8 cellular contexts compared by ENCODE assay signal in genomic region chr20:17895641-17896246, GRCh38.
DNase-seq lines count a peak whose midpoint lies in the region; ATAC-seq and TF ChIP-seq lines count a peak whose summit lies in the region.

No MANE protein-coding gene starts in this region.

- H3K9me3 ChIP-seq in naive thymus-derived CD4-positive, alpha-beta T cell (ENCODE audit: control insufficient read depth in 2 of 3, low read length in 3 of 3), result no peaks in the 10 kb centered on the region
- H3K9me3 ChIP-seq in stomach smooth muscle (ENCODE audit: control insufficient read depth in 2 of 2, low read length in 2 of 2), result no peaks in the 10 kb centered on the region

- H3K9me3 Mint-ChIP-seq in WTC11, result peaks cover 14% of the 10 kb centered on the region
- H3K9me3 Mint-ChIP-seq in effector memory CD8-positive, alpha-beta T cell, result no peaks in the 10 kb centered on the region
- no peaks in the 10 kb centered on the region for H3K9me3 Mint-ChIP-seq in naive thymus-derived CD4-positive, alpha-beta T cell

- CTCF ChIA-PET in WTC11 (lab: Charles Lee), result interaction anchor here (0.8 to 2.7 kb wide), 16 partner anchors 11 to 440 kb away, joined by 3 to 27 read pairs (median 4); partner anchors contain the start of gene RRBP1
- CTCF ChIA-PET in naive thymus-derived CD4-positive, alpha-beta T cell (lab: Charles Lee), result interaction anchor here (0.7 kb wide), 1 partner anchor 210 kb away, joined by 3 read pairs; no protein-coding TSS in a partner anchor

- no peak overlapping the region for H3K27ac ChIP-seq in naive thymus-derived CD4-positive, alpha-beta T cell (ENCODE audit: low read depth, low read length)
- peak overlapping the region; percentile 49 for H3K27ac ChIP-seq in stomach smooth muscle (ENCODE audit: low read length)

- ATAC-seq in WTC11, result peak; percentile 62
- peak; percentile 62 for ATAC-seq in effector memory CD8-positive, alpha-beta T cell (replicated peaks)
- ATAC-seq in naive thymus-derived CD4-positive, alpha-beta T cell, result peak; percentile 67

- H3K36me3 Mint-ChIP-seq in WTC11, result no peaks in the 10 kb centered on the region
- no peaks in the 10 kb centered on the region for H3K36me3 Mint-ChIP-seq in effector memory CD8-positive, alpha-beta T cell (ENCODE audit: insufficient read depth)
- H3K36me3 Mint-ChIP-seq in naive thymus-derived CD4-positive, alpha-beta T cell, result no peaks in the 10 kb centered on the region

- DNase-seq in activated effector memory CD4-positive, alpha-beta T cell treated with anti-CD3 and anti-CD28 coated beads, Interleukin-2, amount 50 U/mL, for 16 hours, result peak; percentile 75
- DNase-seq in activated effector memory CD4-positive, alpha-beta T cell treated with Interleukin-2 at 50 U/mL for 16 hours, result no peak
- DNase-seq in WTC11 (ENCODE audit: low spot score), result no peak
- no peak for DNase-seq in effector memory CD8-positive, alpha-beta T cell
- peak in 2 of 9 donors; percentile 8 to 84 for DNase-seq in naive thymus-derived CD4-positive, alpha-beta T cell
- no peak for DNase-seq in NCI-H187 (lab: John Stamatoyannopoulos, UW)
- no peak for DNase-seq in HuH-7 (ENCODE audit: low spot score)

- H3K4me3 ChIP-seq in naive thymus-derived CD4-positive, alpha-beta T cell (ENCODE audit: low read length), result no peak overlapping the region
- peak overlapping the region; percentile 68 to 76 for H3K4me3 ChIP-seq in stomach smooth muscle (ENCODE audit: low read length in 2 of 2)

- H3K27me3 ChIP-seq in naive thymus-derived CD4-positive, alpha-beta T cell (ENCODE audit: control insufficient read depth in 2 of 2, insufficient read depth in 2 of 2, low read length in 2 of 2), result no peaks in the 10 kb centered on the region
- H3K27me3 ChIP-seq in stomach smooth muscle (ENCODE audit: control insufficient read depth in 1 of 2, insufficient read depth in 2 of 2, low read length in 2 of 2), result no peaks in the 10 kb centered on the region

- H3K27ac Mint-ChIP-seq in WTC11, result peak overlapping the region; percentile 89
- H3K27ac Mint-ChIP-seq in effector memory CD8-positive, alpha-beta T cell, result no peak overlapping the region
- peak overlapping the region in 3 of 9 donors; percentile 6 to 65 (median 10) for H3K27ac Mint-ChIP-seq in naive thymus-derived CD4-positive, alpha-beta T cell

- no peaks in the 10 kb centered on the region for H3K36me3 ChIP-seq in naive thymus-derived CD4-positive, alpha-beta T cell (ENCODE audit: control insufficient read depth in 2 of 3, insufficient read depth in 3 of 3, low read length in 3 of 3)
- H3K36me3 ChIP-seq in stomach smooth muscle (ENCODE audit: control insufficient read depth in 2 of 2, insufficient read depth in 2 of 2, low read length in 2 of 2), result no peaks in the 10 kb centered on the region

- peak overlapping the region; percentile 64 to 76 for H3K9ac ChIP-seq in stomach smooth muscle (ENCODE audit: low read length in 2 of 2)

- POLR2A ChIA-PET in WTC11 (lab: Charles Lee), result interaction anchor here (0.9 to 1.7 kb wide), 4 partner anchors 10 to 214 kb away, joined by 3 to 12 read pairs (median 3); partner anchors contain the start of genes MGME1, RRBP1 and SNX5
- POLR2A ChIA-PET in naive thymus-derived CD4-positive, alpha-beta T cell (lab: Charles Lee), result no interaction called here

- H3K4me1 ChIP-seq in naive thymus-derived CD4-positive, alpha-beta T cell (ENCODE audit: control insufficient read depth in 2 of 2, insufficient read depth in 2 of 2, low read length in 2 of 2), result no peaks in the 10 kb centered on the region
- peaks cover 10% of the 10 kb centered on the region for H3K4me1 ChIP-seq in stomach smooth muscle (ENCODE audit: control insufficient read depth, insufficient read depth, low read length)

- H3K27me3 Mint-ChIP-seq in WTC11 (ENCODE audit: low read depth), result no peaks in the 10 kb centered on the region; the same call in 1 of the 2 replicates
- H3K27me3 Mint-ChIP-seq in effector memory CD8-positive, alpha-beta T cell, result peaks cover 28 to 68% of the 10 kb centered on the region in 2 donors
- peaks cover 32 to 58% (median 35%) of the 10 kb centered on the region in 5 donors for H3K27me3 Mint-ChIP-seq in naive thymus-derived CD4-positive, alpha-beta T cell

- intact Hi-C loops in naive thymus-derived CD4-positive, alpha-beta T cell (cut with micrococcal nuclease), result no loop called here

- peaks cover 28% of the 10 kb centered on the region for H3K4me1 Mint-ChIP-seq in WTC11
- peaks cover 4 to 7% of the 10 kb centered on the region in 2 donors for H3K4me1 Mint-ChIP-seq in effector memory CD8-positive, alpha-beta T cell (ENCODE audit: low read depth in 2 of 2)
- H3K4me1 Mint-ChIP-seq in naive thymus-derived CD4-positive, alpha-beta T cell, result peaks cover 0 to 18% (median 11%) of the 10 kb centered on the region in 7 donors

- no peak for TF ChIP-seq CTCF in WTC11 (IDR thresholded peaks at IDR 0.05)

- H3K4me3 Mint-ChIP-seq in WTC11, result peak overlapping the region; percentile 39
- peak overlapping the region in 1 of 2 donors; percentile 55 for H3K4me3 Mint-ChIP-seq in effector memory CD8-positive, alpha-beta T cell
- peak overlapping the region in 8 of 10 donors; percentile 34 to 77 (median 52) for H3K4me3 Mint-ChIP-seq in naive thymus-derived CD4-positive, alpha-beta T cell

TF ChIP-seq in WTC11, 78 proteins besides CTCF, POLR2A, EP300 and RAD21:
- no peak for TF ChIP-seq GABPB1 (CRISPR knock-in tag; IDR thresholded peaks at IDR 0.05)
